In the genomic region with DNA sequence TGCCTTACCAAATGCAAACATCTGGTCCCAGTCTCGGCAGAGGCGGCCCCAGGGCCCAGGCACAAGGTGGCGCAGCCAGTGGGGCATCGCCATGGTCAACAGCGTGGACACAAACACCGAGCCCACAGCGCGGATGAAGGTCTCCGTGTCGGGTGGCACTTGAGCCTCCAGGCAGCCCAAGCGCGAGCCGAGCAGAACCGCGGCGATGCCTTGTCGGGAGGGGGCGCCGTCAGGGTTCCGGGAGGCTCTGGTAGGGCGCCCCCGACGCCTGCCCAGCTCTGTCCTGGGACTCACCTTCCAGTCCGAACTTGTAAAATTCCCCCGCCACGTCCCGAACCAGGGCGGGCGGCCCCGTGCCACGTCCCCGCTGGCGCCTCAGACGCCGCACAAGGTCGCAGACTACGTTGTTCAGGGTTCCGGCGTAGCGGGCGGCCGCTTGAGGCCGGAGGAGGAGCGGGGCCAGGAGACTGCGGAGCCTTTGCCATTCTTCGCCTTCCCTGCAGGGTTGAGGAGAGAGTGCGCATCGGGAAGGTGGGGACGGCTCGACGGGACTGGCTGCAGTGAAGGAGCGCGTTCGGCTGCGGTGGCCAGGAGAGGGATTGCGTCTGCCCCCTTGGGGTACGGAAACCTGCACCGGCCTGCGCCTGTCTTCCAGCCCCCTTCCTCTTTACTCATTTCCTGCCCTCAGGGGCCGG, we compare ENCODE assay signal across 8 cellular contexts. TPM values are rescaled to one million over a fixed set of nuclear protein-coding genes. Genes with fewer than 3 reads are reported as not detected.
DNase-seq lines count a peak whose midpoint lies in the region; ATAC-seq lines count a peak whose summit lies in the region.

No MANE protein-coding gene starts in this region.

- ATAC-seq in GM19043 (IDR thresholded peaks at IDR 0.05; ENCODE audit: low read depth, unreplicated experiment): peak; percentile 44
- ATAC-seq in effector memory CD8-positive, alpha-beta T cell (replicated peaks): peak; percentile 76
- peak; percentile 76 to 78 for ATAC-seq in naive B cell (ENCODE audit: low read depth in 2 of 2)
- peak; percentile 58 for ATAC-seq in aorta (ENCODE audit: low FRiP score)

- no peaks in the 10 kb centered on the region for H3K4me1 ChIP-seq in aorta (ENCODE audit: control insufficient read depth in 1 of 2, insufficient read depth in 2 of 2, low read length in 2 of 2)

- H3K9me3 Mint-ChIP-seq in effector memory CD8-positive, alpha-beta T cell: no peaks in the 10 kb centered on the region
- H3K9me3 Mint-ChIP-seq in naive B cell: no peaks in the 10 kb centered on the region

- no peaks in the 10 kb centered on the region for H3K27me3 ChIP-seq in aorta (ENCODE audit: control insufficient read depth in 1 of 2, insufficient read depth in 2 of 2, low read length in 1 of 2)
- peaks cover 33% of the 10 kb centered on the region for H3K27me3 ChIP-seq in MG63

- H3K4me3 ChIP-seq in aorta (ENCODE audit: low read length in 2 of 2) (no peak overlapping the region), MG63 (no peak overlapping the region)

- intact Hi-C loops in aorta (cut with DNase I): no loop called here

- H3K36me3 ChIP-seq in aorta (ENCODE audit: control insufficient read depth in 1 of 2, insufficient read depth in 2 of 2, low read length in 1 of 2) (no peaks in the 10 kb centered on the region), MG63 (peaks cover 23% of the 10 kb centered on the region)

- DNase-seq in AG20443 (ENCODE audit: low spot score) (peak; percentile 59), HT-29 (ENCODE audit: low spot score) (peak; percentile 56), naive B cell (no peak), aorta (peak; percentile 70 to 87), MG63 (no peak)
- peak; percentile 60 to 64 for DNase-seq in activated CD4-positive, alpha-beta T cell treated with anti-CD3 and anti-CD28 coated beads for 4 hours
- DNase-seq in effector memory CD8-positive, alpha-beta T cell: peak in 1 of 3 experiments; percentile 45

- peaks cover 37 to 47% of the 10 kb centered on the region in 2 donors for H3K27me3 Mint-ChIP-seq in effector memory CD8-positive, alpha-beta T cell
- H3K27me3 Mint-ChIP-seq in naive B cell: peaks cover 14 to 40% (median 30%) of the 10 kb centered on the region in 3 donors

- peaks cover 18 to 28% of the 10 kb centered on the region in 2 donors for H3K4me1 Mint-ChIP-seq in effector memory CD8-positive, alpha-beta T cell (ENCODE audit: low read depth in 2 of 2)
- H3K4me1 Mint-ChIP-seq in naive B cell: peaks cover 39 to 48% (median 47%) of the 10 kb centered on the region in 3 donors

- peaks cover 8% of the 10 kb centered on the region for H3K36me3 Mint-ChIP-seq in effector memory CD8-positive, alpha-beta T cell (ENCODE audit: insufficient read depth)
- H3K36me3 Mint-ChIP-seq in naive B cell: peaks cover 0 to 5% of the 10 kb centered on the region in 2 donors

- peak overlapping the region; percentile 84 to 91 for H3K4me3 Mint-ChIP-seq in effector memory CD8-positive, alpha-beta T cell
- H3K4me3 Mint-ChIP-seq in naive B cell: peak overlapping the region; percentile 81 to 94 (median 90)

- no peak overlapping the region for H3K27ac ChIP-seq in aorta (ENCODE audit: low read depth in 1 of 2, low read length in 2 of 2)

- H3K27ac Mint-ChIP-seq in effector memory CD8-positive, alpha-beta T cell: peak overlapping the region in 1 of 2 donors; percentile 31
- peak overlapping the region in 4 of 6 donors; percentile 34 to 84 (median 68) for H3K27ac Mint-ChIP-seq in naive B cell

- WGBS in aorta, 2 donors: 2% methylated on average over 58 to 60 of the region's 60 CpGs

- H3K9me3 ChIP-seq in aorta (ENCODE audit: control insufficient read depth, low read length) (no peaks in the 10 kb centered on the region), MG63 (no peaks in the 10 kb centered on the region)

RNA-seq across cellular contexts. Expression of a gene that starts 1.7 kb away (rescaled TPM):
- total RNA-seq in HT-29 (2014; rRNA removed; shearing (Covaris generic)): 7.0 and 11.0 TPM in 2 replicates
- polyA plus RNA-seq in naive B cell (ENCODE audit: low read depth in 6 of 6) (under 1 TPM in 3 of 6 donors, not detected in 3; 0.09 to 0.58 (median 0.31) TPM), aorta (under 1 TPM in 1 of 2 donors, not detected in 1; 0.28 TPM)
- 1 to 10 TPM in 1 of 2 donors, under 1 TPM in 1; 0.94 to 1.5 TPM for total RNA-seq in aorta
- total RNA-seq in MG63 (2014; rRNA removed; shearing (Covaris generic); ENCODE audit: low replicate concordance): not detected in 2 replicates

RNA-seq across cellular contexts. Expression of a gene that starts 6.8 kb away (rescaled TPM):
- 25.7 and 34.0 TPM in 2 replicates for total RNA-seq in HT-29 (2014; rRNA removed; shearing (Covaris generic))
- polyA plus RNA-seq in naive B cell (ENCODE audit: low read depth in 6 of 6): 10 to 100 TPM in 4 of 6 donors, 1 to 10 TPM in 2; 6.9 to 13.2 (median 11.4) TPM
- total RNA-seq in aorta: 10 to 100 TPM; 15.4 to 16.2 TPM
- 10 to 100 TPM in 1 of 2 donors, 1 to 10 TPM in 1; 9.5 to 16.1 TPM for polyA plus RNA-seq in aorta
- 10.0 and 33.6 TPM in 2 replicates for total RNA-seq in MG63 (2014; rRNA removed; shearing (Covaris generic); ENCODE audit: low replicate concordance)

RNA-seq across cellular contexts. Expression of a gene that starts 7.3 kb away (rescaled TPM):
- total RNA-seq in HT-29 (2014; rRNA removed; shearing (Covaris generic)): 1.1 and 6.9 TPM in 2 replicates
- under 1 TPM in 4 of 6 donors, not detected in 2; 0.09 to 0.53 (median 0.47) TPM for polyA plus RNA-seq in naive B cell (ENCODE audit: low read depth in 6 of 6)
- 10 to 100 TPM in 1 of 2 donors, 1 to 10 TPM in 1; 8.4 to 10.9 TPM for total RNA-seq in aorta
- 1 to 10 TPM; 4.5 to 6.7 TPM for polyA plus RNA-seq in aorta
- 4.2 and 20.9 TPM in 2 replicates for total RNA-seq in MG63 (2014; rRNA removed; shearing (Covaris generic); ENCODE audit: low replicate concordance)

RNA-seq across cellular contexts. Expression of a gene that starts 10.2 kb away (rescaled TPM):
- total RNA-seq in HT-29 (2014; rRNA removed; shearing (Covaris generic)): 9.4 and 12.3 TPM in 2 replicates
- 10 to 100 TPM; 10.9 to 21.0 (median 14.2) TPM for polyA plus RNA-seq in naive B cell (ENCODE audit: low read depth in 6 of 6)
- 10 to 100 TPM; 10.8 to 17.1 TPM for total RNA-seq in aorta
- polyA plus RNA-seq in aorta: 10 to 100 TPM in 1 of 2 donors, 1 to 10 TPM in 1; 4.8 to 29.9 TPM
- total RNA-seq in MG63 (2014; rRNA removed; shearing (Covaris generic); ENCODE audit: low replicate concordance): 2.4 and 4.9 TPM in 2 replicates

RNA-seq across cellular contexts. Expression of a gene that starts 13.0 kb away (rescaled TPM):
- 310 and 345 TPM in 2 replicates for total RNA-seq in HT-29 (2014; rRNA removed; shearing (Covaris generic))
- polyA plus RNA-seq in naive B cell (ENCODE audit: low read depth in 6 of 6): 10 to 100 TPM; 63.2 to 99.0 (median 67.8) TPM
- 10 to 100 TPM; 54.6 to 55.0 TPM for total RNA-seq in aorta
- polyA plus RNA-seq in aorta: 10 to 100 TPM; 44.7 to 60.4 TPM
- 457 and 516 TPM in 2 replicates for total RNA-seq in MG63 (2014; rRNA removed; shearing (Covaris generic); ENCODE audit: low replicate concordance)

Comparison
In these comparisons a context has a peak if more than half of its experiments do, and no peak if none do; other contexts are left out.
1. DNase-seq: peak in AG20443 (single experiment), HT-29 (single experiment), activated CD4-positive, alpha-beta T cell treated with anti-CD3 and anti-CD28 coated beads for 4 hours (2 of 2) and aorta (2 of 2); none in naive B cell (single experiment) and MG63 (single experiment).
2. Peak in every context shown above with its lines, with median percentiles within 50 percentile points of each other: ATAC-seq.